In the genomic region with DNA sequence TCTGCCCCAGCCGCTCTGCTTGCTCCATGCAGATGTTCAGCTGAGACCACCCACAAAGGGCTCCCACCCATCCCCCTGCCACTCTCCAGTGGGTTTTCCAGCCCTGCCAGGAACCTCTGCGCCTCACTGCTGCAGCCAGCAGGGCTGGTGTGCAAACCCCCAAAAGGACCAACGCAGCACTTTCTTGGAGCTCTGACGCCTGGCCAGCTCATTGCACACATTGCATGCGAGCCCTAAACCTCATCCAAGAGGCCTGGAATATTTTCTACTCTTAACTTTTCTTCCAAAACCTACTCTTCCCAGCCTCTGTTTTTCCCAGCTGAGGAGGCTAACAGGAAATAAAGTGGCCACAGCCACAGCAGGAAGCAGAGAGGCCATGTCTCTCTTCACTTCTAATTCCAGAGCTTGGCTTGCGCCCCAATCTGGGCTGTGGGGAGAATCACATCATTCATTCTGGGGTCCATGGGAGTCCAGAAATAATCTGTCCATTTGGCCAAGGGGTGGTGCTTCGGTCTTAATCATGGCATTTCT, we compare ENCODE assay signal across 17 cellular contexts. TPM values are rescaled to one million over a fixed set of nuclear protein-coding genes. Genes with fewer than 3 reads are reported as not detected.
A peak's percentile ranks its signal among the peaks of the same experiment; 100 is the strongest.
DNase-seq lines count a peak whose midpoint lies in the region; ATAC-seq and TF ChIP-seq lines count a peak whose summit lies in the region.
"Had no signal": no experiment of that assay in that cellular context is flagged by ENCODE, and none has a peak within 500 bp of the region (broad histone marks: within the 10 kb centered on the region; RNA-seq: fewer than 3 reads in every experiment).

No MANE protein-coding gene starts in this region.

- H4K20me1 ChIP-seq in GM23248 (ENCODE audit: insufficient read depth): no peaks in the 10 kb centered on the region

- TF ChIP-seq EP300 in transverse colon (IDR thresholded peaks at IDR 0.05; ENCODE audit: low read depth): no peak

- H3K9me3 Mint-ChIP-seq in stimulated activated memory B cell treated with anti-CD40 and anti-IgM and Interleukin-4, amounts not matched to agents 10 μg/mL and 1 μg/mL and 100 μg/mL, for 72 hours: no peaks in the 10 kb centered on the region
- peaks cover 0 to 6% (median 0%) of the 10 kb centered on the region in 9 donors for H3K9me3 Mint-ChIP-seq in naive thymus-derived CD8-positive, alpha-beta T cell

- TF ChIP-seq CTCF in astrocyte of the spinal cord (IDR thresholded peaks at IDR 0.05; ENCODE audit: low read depth, low read length) (no peak), left lung (IDR thresholded peaks at IDR 0.05) (no peak), transverse colon (IDR thresholded peaks at IDR 0.05) (no peak), prostate gland (IDR thresholded peaks at IDR 0.05) (no peak)

- peak overlapping the region; percentile 34 for H2AFZ ChIP-seq in GM23248

- H3K9me3 ChIP-seq in GM23248 (ENCODE audit: low read depth) (no peaks in the 10 kb centered on the region), left lung (no peaks in the 10 kb centered on the region), transverse colon (no peaks in the 10 kb centered on the region), prostate gland (no peaks in the 10 kb centered on the region)

- peaks cover 48% of the 10 kb centered on the region for H3K4me1 ChIP-seq in GM23248 (ENCODE audit: insufficient read depth)
- H3K4me1 ChIP-seq in left lung: peaks cover 7 to 9% of the 10 kb centered on the region in 2 donors
- H3K4me1 ChIP-seq in transverse colon: peaks cover 0 to 5% (median 2%) of the 10 kb centered on the region in 4 donors
- no peaks in the 10 kb centered on the region for H3K4me1 ChIP-seq in prostate gland (replicated peaks)

- no peaks in the 10 kb centered on the region for H3K36me3 Mint-ChIP-seq in stimulated activated memory B cell treated with anti-CD40 and anti-IgM and Interleukin-4, amounts not matched to agents 10 μg/mL and 1 μg/mL and 100 μg/mL, for 72 hours
- H3K36me3 Mint-ChIP-seq in naive thymus-derived CD8-positive, alpha-beta T cell: no peaks in the 10 kb centered on the region
- H3K36me3 Mint-ChIP-seq: activated naive CD8-positive, alpha-beta T cell treated with anti-CD3 and anti-CD28 coated beads for 36 hours had no signal

- H3K27me3 ChIP-seq in GM23248 (replicated peaks; ENCODE audit: insufficient read depth) (no peaks in the 10 kb centered on the region), left lung (no peaks in the 10 kb centered on the region), transverse colon (no peaks in the 10 kb centered on the region), prostate gland (replicated peaks; ENCODE audit: insufficient read depth) (no peaks in the 10 kb centered on the region)

- peak overlapping the region; percentile 91 for H3K9ac ChIP-seq in GM23248

- DNase-seq in GM23248: peak; percentile 93
- peak; percentile 82 for DNase-seq in astrocyte of the spinal cord (ENCODE audit: low read depth, low spot score)
- peak in 1 of 2 donors; percentile 70 for DNase-seq in left lung
- no peak for DNase-seq in transverse colon
- no peak for DNase-seq in naive thymus-derived CD8-positive, alpha-beta T cell
- DNase-seq in prostate gland (ENCODE audit: low spot score): no peak
- DNase-seq: activated naive CD8-positive, alpha-beta T cell treated with anti-CD3 and anti-CD28 coated beads for 36 hours; H7; head of caudate nucleus; NCI-H446; posterior cingulate gyrus; stimulated activated CD4-positive, alpha-beta T cell treated with anti-CD3 and anti-CD28 coated beads, Interleukin-4, amount 100 ng/mL, for 1 hour had no signal

- intact Hi-C loops in left lung (cut with DNase I): no loop called here
- intact Hi-C loops in transverse colon (cut with DNase I; ENCODE audit: low total_unique reads): no loop called here
- intact Hi-C loops in prostate gland (cut with DNase I): no loop called here

- ATAC-seq in left lung (peak; percentile 56), HG03159 (IDR thresholded peaks at IDR 0.05; ENCODE audit: unreplicated experiment) (no peak)
- ATAC-seq in stimulated activated memory B cell treated with anti-CD40 and anti-IgM and Interleukin-4, amounts not matched to agents 10 μg/mL and 1 μg/mL and 100 μg/mL, for 72 hours: no peak
- no peak for ATAC-seq in naive thymus-derived CD8-positive, alpha-beta T cell

- peaks cover 28% of the 10 kb centered on the region for H3F3A ChIP-seq in GM23248 (ENCODE audit: insufficient read depth)

- H3K36me3 ChIP-seq in GM23248 (ENCODE audit: low read depth): no peaks in the 10 kb centered on the region
- H3K36me3 ChIP-seq in left lung: no peaks in the 10 kb centered on the region
- H3K36me3 ChIP-seq in transverse colon: no peaks in the 10 kb centered on the region
- H3K36me3 ChIP-seq in prostate gland: no peaks in the 10 kb centered on the region

- POLR2A ChIA-PET in naive thymus-derived CD8-positive, alpha-beta T cell (lab: Charles Lee): no interaction called here

- no peak overlapping the region for H3K27ac Mint-ChIP-seq in stimulated activated memory B cell treated with anti-CD40 and anti-IgM and Interleukin-4, amounts not matched to agents 10 μg/mL and 1 μg/mL and 100 μg/mL, for 72 hours
- H3K27ac Mint-ChIP-seq in naive thymus-derived CD8-positive, alpha-beta T cell: no peak overlapping the region
- H3K27ac Mint-ChIP-seq: activated naive CD8-positive, alpha-beta T cell treated with anti-CD3 and anti-CD28 coated beads for 36 hours; stimulated activated naive CD8-positive, alpha-beta T cell treated with anti-CD3 and anti-CD28 coated beads, Interleukin-15, Interleukin-2, amounts not matched to agents 100 ng/mL and 50 ng/mL, for 24 hours had no signal

- H3K4me2 ChIP-seq in GM23248 (ENCODE audit: unreplicated experiment): peak overlapping the region; percentile 78

- in situ Hi-C loops in GM23248 (cut with MboI): no loop called here
- in situ Hi-C loops in astrocyte of the spinal cord (cut with HindIII; ENCODE audit: low sequenced_read_pairs): no loop called here
- in situ Hi-C loops in transverse colon (cut with MboI; ENCODE audit: low pct_ligation_motif_present in 1 of 4, low pct_unique_long_range_greater_than_20kb in 1 of 4, low sequenced_read_pairs in 3 of 4): no loop called here

- no peaks in the 10 kb centered on the region for H3K9me2 ChIP-seq in GM23248 (ENCODE audit: insufficient read depth)

- H3K4me3 ChIP-seq in GM23248: peak overlapping the region; percentile 43; the same call in 1 of the 2 replicates
- H3K4me3 ChIP-seq in astrocyte of the spinal cord (ENCODE audit: low read depth, low read length): no peak overlapping the region
- no peak overlapping the region for H3K4me3 ChIP-seq in left lung
- no peak overlapping the region for H3K4me3 ChIP-seq in transverse colon
- no peak overlapping the region for H3K4me3 ChIP-seq in prostate gland

- TF ChIP-seq POLR2A in transverse colon (IDR thresholded peaks at IDR 0.05) (no peak), prostate gland (IDR thresholded peaks at IDR 0.05) (no peak)

- 21 to 31% methylated on average over 7 of the region's 7 CpGs for WGBS in GM23248 (ENCODE audit: low coverage in 1 of 2, low lambda C conversion rate in 2 of 2, missing lambda C conversion rate in 2 of 2), 2 experiments
- 74 to 100% methylated on average over 1 to 7 of the region's 7 CpGs for WGBS in transverse colon (ENCODE audit: low coverage in 1 of 2), 2 donors
- WGBS in prostate gland: 87% methylated on average over 7 of the region's 7 CpGs

- H3K27ac ChIP-seq in GM23248: peak overlapping the region; percentile 100
- H3K27ac ChIP-seq in left lung: peak overlapping the region in 1 of 2 donors; percentile 68
- H3K27ac ChIP-seq in transverse colon: peak overlapping the region; percentile 35 to 60 (median 53)
- no peak overlapping the region for H3K27ac ChIP-seq in prostate gland

- no peak overlapping the region for H3K4me3 Mint-ChIP-seq in stimulated activated memory B cell treated with anti-CD40 and anti-IgM and Interleukin-4, amounts not matched to agents 10 μg/mL and 1 μg/mL and 100 μg/mL, for 72 hours
- H3K4me3 Mint-ChIP-seq in naive thymus-derived CD8-positive, alpha-beta T cell: no peak overlapping the region
- H3K4me3 Mint-ChIP-seq: activated naive CD8-positive, alpha-beta T cell treated with anti-CD3 and anti-CD28 coated beads for 36 hours; stimulated activated naive CD8-positive, alpha-beta T cell treated with anti-CD3 and anti-CD28 coated beads, Interleukin-15, Interleukin-2, amounts not matched to agents 100 ng/mL and 50 ng/mL, for 24 hours had no signal

- H3K27me3 Mint-ChIP-seq in stimulated activated memory B cell treated with anti-CD40 and anti-IgM and Interleukin-4, amounts not matched to agents 10 μg/mL and 1 μg/mL and 100 μg/mL, for 72 hours: no peaks in the 10 kb centered on the region
- H3K27me3 Mint-ChIP-seq in naive thymus-derived CD8-positive, alpha-beta T cell: peaks cover 2 to 22% (median 9%) of the 10 kb centered on the region in 5 donors

- H3K79me2 ChIP-seq in GM23248 (ENCODE audit: insufficient read depth): no peaks in the 10 kb centered on the region

- peaks cover 24% of the 10 kb centered on the region for H3K4me1 Mint-ChIP-seq in stimulated activated memory B cell treated with anti-CD40 and anti-IgM and Interleukin-4, amounts not matched to agents 10 μg/mL and 1 μg/mL and 100 μg/mL, for 72 hours
- peaks cover 0 to 22% (median 0%) of the 10 kb centered on the region in 4 donors for H3K4me1 Mint-ChIP-seq in naive thymus-derived CD8-positive, alpha-beta T cell
- H3K4me1 Mint-ChIP-seq: activated naive CD8-positive, alpha-beta T cell treated with anti-CD3 and anti-CD28 coated beads for 36 hours had no signal

RNA-seq across cellular contexts. Expression of gene FAM170B, which starts 4.6 kb away (rescaled TPM):
- total RNA-seq in GM23248 (2014; rRNA removed; shearing (Covaris generic)): not detected in 2 replicates
- not detected in 2 replicates for polyA plus RNA-seq in GM23248 (2016; fragmentation: Nextera tagmentation; extraction: Ambion mirVana)
- under 1 TPM in 1 of 2 donors, not detected in 1; 0.26 TPM for total RNA-seq in left lung
- total RNA-seq in transverse colon: not detected
- not detected for total RNA-seq in naive thymus-derived CD8-positive, alpha-beta T cell
- not detected for polyA plus RNA-seq in naive thymus-derived CD8-positive, alpha-beta T cell
- total RNA-seq in prostate gland: not detected
- total RNA-seq: activated naive CD8-positive, alpha-beta T cell treated with anti-CD3 and anti-CD28 coated beads for 36 hours; H7; HT-29; liver had no signal
- polyA plus RNA-seq: liver had no signal

RNA-seq across cellular contexts. Expression of gene VSTM4, which starts 23.1 kb away (rescaled TPM):
- total RNA-seq in GM23248 (2014; rRNA removed; shearing (Covaris generic)): 8.7 and 9.5 TPM in 2 replicates
- 12.3 and 12.4 TPM in 2 replicates for polyA plus RNA-seq in GM23248 (2016; fragmentation: Nextera tagmentation; extraction: Ambion mirVana)
- total RNA-seq in left lung (10 to 100 TPM; 11.0 to 13.2 TPM), transverse colon (1 to 10 TPM; 2.2 to 6.0 (median 3.9) TPM), prostate gland (10 to 100 TPM in 1 of 2 donors, 1 to 10 TPM in 1; 6.9 to 36.0 TPM)
- not detected for total RNA-seq in naive thymus-derived CD8-positive, alpha-beta T cell
- polyA plus RNA-seq in naive thymus-derived CD8-positive, alpha-beta T cell: under 1 TPM in 1 of 3 donors, not detected in 2; 0.07 TPM
- total RNA-seq: activated naive CD8-positive, alpha-beta T cell treated with anti-CD3 and anti-CD28 coated beads for 36 hours; HT-29 had no signal

RNA-seq across cellular contexts. Expression of gene TMEM273, which starts 49.8 kb away (rescaled TPM):
- total RNA-seq in GM23248 (2014; rRNA removed; shearing (Covaris generic)): not detected in 2 replicates
- not detected in 2 replicates for polyA plus RNA-seq in GM23248 (2016; fragmentation: Nextera tagmentation; extraction: Ambion mirVana)
- 10 to 100 TPM; 19.4 to 46.9 TPM for total RNA-seq in left lung
- total RNA-seq in transverse colon: 10 to 100 TPM in 2 of 4 donors, 1 to 10 TPM in 1, under 1 TPM in 1; 0.80 to 18.4 (median 7.4) TPM
- total RNA-seq in naive thymus-derived CD8-positive, alpha-beta T cell: under 1 TPM in 1 of 2 experiments, not detected in 1; 0.83 TPM
- 1 to 10 TPM in 1 of 3 donors, under 1 TPM in 1, not detected in 1; 0.23 to 3.5 TPM for polyA plus RNA-seq in naive thymus-derived CD8-positive, alpha-beta T cell
- 10 to 100 TPM in 1 of 2 donors, 1 to 10 TPM in 1; 1.1 to 13.0 TPM for total RNA-seq in prostate gland
- total RNA-seq: H7, HT-29 had no signal

Comparison
In these comparisons a context has a peak if more than half of its experiments do, and no peak if none do; other contexts are left out.
1. DNase-seq: peak in GM23248 (single experiment) and astrocyte of the spinal cord (single experiment); none in transverse colon (single experiment), naive thymus-derived CD8-positive, alpha-beta T cell (0 of 10) and prostate gland (single experiment).
2. H3K27ac ChIP-seq: peak in GM23248 (single experiment) and transverse colon (4 of 4); none in prostate gland (0 of 2).